19 cellular contexts compared by ENCODE assay signal in genomic region chr3:107833046-107833445, GRCh38.
"Had no signal": no experiment of that assay in that cellular context is flagged by ENCODE, and none has a peak within 500 bp of the region (broad histone marks: within the 10 kb centered on the region; RNA-seq: fewer than 3 reads in every experiment).

No MANE protein-coding gene starts in this region.

- H3K4me1 Mint-ChIP-seq: activated CD4-positive, alpha-beta memory T cell treated with anti-CD3 and anti-CD28 coated beads, Interleukin-2, amount 10 ng/mL, durations not matched to agents 7 days and 5 days; activated naive CD4-positive, alpha-beta T cell treated with anti-CD3 and anti-CD28 coated beads, Interleukin-2, amount 50 U/mL, for 24 hours had no signal

- H3K27ac Mint-ChIP-seq: activated CD4-positive, alpha-beta memory T cell treated with anti-CD3 and anti-CD28 coated beads, Interleukin-2, amount 10 ng/mL, durations not matched to agents 7 days and 5 days; activated naive CD4-positive, alpha-beta T cell treated with anti-CD3 and anti-CD28 coated beads, Interleukin-2, amount 50 U/mL, for 24 hours; dendritic cell treated with granulocyte-macrophage colony-stimulating factor and Interleukin-4, amounts not matched to agents 40 ng/mL and 50 ng/mL, for 4 days; progenitor cell of endocrine pancreas; T-helper 1 cell treated with Interleukin-12 subunit alpha and Interleukin-12 subunit beta and Interleukin-4 antibody, amounts not matched to agents 30 μg/mL and 1 μg/mL, for 36 hours; type B pancreatic cell had no signal

- H3K36me3 ChIP-seq: right atrium auricular region had no signal

- H3K36me3 Mint-ChIP-seq: activated naive CD4-positive, alpha-beta T cell treated with anti-CD3 and anti-CD28 coated beads, Interleukin-2, amount 50 U/mL, for 24 hours; type B pancreatic cell had no signal

- H3K9me3 Mint-ChIP-seq: activated CD4-positive, alpha-beta memory T cell treated with anti-CD3 and anti-CD28 coated beads, Interleukin-2, amount 10 ng/mL, durations not matched to agents 7 days and 5 days; activated naive CD4-positive, alpha-beta T cell treated with anti-CD3 and anti-CD28 coated beads, Interleukin-2, amount 50 U/mL, for 24 hours; activated T-cell treated with anti-CD3 and anti-CD28 coated beads, Interleukin-2, amount 50 U/mL, for 4 hours; dendritic cell treated with granulocyte-macrophage colony-stimulating factor and Interleukin-4, amounts not matched to agents 40 ng/mL and 50 ng/mL, for 4 days; T-helper 1 cell treated with Interleukin-12 subunit alpha and Interleukin-12 subunit beta and Interleukin-4 antibody, amounts not matched to agents 30 μg/mL and 1 μg/mL, for 36 hours; type B pancreatic cell had no signal

- H3K27me3 ChIP-seq: body of pancreas, right atrium auricular region had no signal

- H3K27me3 Mint-ChIP-seq: activated CD4-positive, alpha-beta memory T cell treated with anti-CD3 and anti-CD28 coated beads, Interleukin-2, amount 10 ng/mL, durations not matched to agents 7 days and 5 days; activated naive CD4-positive, alpha-beta T cell treated with anti-CD3 and anti-CD28 coated beads, Interleukin-2, amount 50 U/mL, for 24 hours; dendritic cell treated with granulocyte-macrophage colony-stimulating factor and Interleukin-4, amounts not matched to agents 40 ng/mL and 50 ng/mL, for 4 days; progenitor cell of endocrine pancreas; type B pancreatic cell had no signal

- H3K4me1 ChIP-seq: body of pancreas, right atrium auricular region had no signal

- H3K4me3 Mint-ChIP-seq: activated CD4-positive, alpha-beta memory T cell treated with anti-CD3 and anti-CD28 coated beads, Interleukin-2, amount 10 ng/mL, durations not matched to agents 7 days and 5 days; activated naive CD4-positive, alpha-beta T cell treated with anti-CD3 and anti-CD28 coated beads, Interleukin-2, amount 50 U/mL, for 24 hours; activated T-cell treated with anti-CD3 and anti-CD28 coated beads, Interleukin-2, amount 50 U/mL, for 4 hours; dendritic cell treated with granulocyte-macrophage colony-stimulating factor and Interleukin-4, amounts not matched to agents 40 ng/mL and 50 ng/mL, for 4 days; T-helper 1 cell treated with Interleukin-12 subunit alpha and Interleukin-12 subunit beta and Interleukin-4 antibody, amounts not matched to agents 30 μg/mL and 1 μg/mL, for 36 hours; type B pancreatic cell had no signal

- H3K4me3 ChIP-seq: body of pancreas, right atrium auricular region had no signal

- ATAC-seq: activated T-cell treated with anti-CD3 and anti-CD28 coated beads, Interleukin-2, amount 50 U/mL, for 4 hours; body of pancreas; left cardiac atrium; stimulated activated naive CD8-positive, alpha-beta T cell treated with anti-CD3 and anti-CD28 coated beads, Interleukin-15, Interleukin-2, amounts not matched to agents 100 U/mL and 50 U/mL, for 24 hours had no signal

- H3K9me3 ChIP-seq: body of pancreas, right atrium auricular region had no signal

- H3K27ac ChIP-seq: body of pancreas, right atrium auricular region had no signal

- DNase-seq: activated CD4-positive, alpha-beta memory T cell treated with anti-CD3 and anti-CD28 coated beads, Interleukin-2, amount 10 ng/mL, durations not matched to agents 7 days and 5 days; activated CD4-positive, alpha-beta T cell treated with anti-CD3 and anti-CD28 coated beads for 4 hours; activated effector memory CD4-positive, alpha-beta T cell treated with anti-CD3 and anti-CD28 coated beads, Interleukin-2, amount 50 U/mL, for 16 hours; activated T-cell treated with anti-CD3 and anti-CD28 coated beads, Interleukin-2, amount 50 U/mL, for 4 hours; amygdala; body of pancreas; effector memory CD4-positive, alpha-beta T cell; foreskin melanocyte; head of caudate nucleus; left cardiac atrium; midbrain; small intestine; stimulated activated naive CD8-positive, alpha-beta T cell treated with anti-CD3 and anti-CD28 coated beads, Interleukin-15, Interleukin-2, amounts not matched to agents 100 U/mL and 50 U/mL, for 24 hours had no signal
